Comparison of ENCODE assay signal across 9 cellular contexts in the genomic region with DNA sequence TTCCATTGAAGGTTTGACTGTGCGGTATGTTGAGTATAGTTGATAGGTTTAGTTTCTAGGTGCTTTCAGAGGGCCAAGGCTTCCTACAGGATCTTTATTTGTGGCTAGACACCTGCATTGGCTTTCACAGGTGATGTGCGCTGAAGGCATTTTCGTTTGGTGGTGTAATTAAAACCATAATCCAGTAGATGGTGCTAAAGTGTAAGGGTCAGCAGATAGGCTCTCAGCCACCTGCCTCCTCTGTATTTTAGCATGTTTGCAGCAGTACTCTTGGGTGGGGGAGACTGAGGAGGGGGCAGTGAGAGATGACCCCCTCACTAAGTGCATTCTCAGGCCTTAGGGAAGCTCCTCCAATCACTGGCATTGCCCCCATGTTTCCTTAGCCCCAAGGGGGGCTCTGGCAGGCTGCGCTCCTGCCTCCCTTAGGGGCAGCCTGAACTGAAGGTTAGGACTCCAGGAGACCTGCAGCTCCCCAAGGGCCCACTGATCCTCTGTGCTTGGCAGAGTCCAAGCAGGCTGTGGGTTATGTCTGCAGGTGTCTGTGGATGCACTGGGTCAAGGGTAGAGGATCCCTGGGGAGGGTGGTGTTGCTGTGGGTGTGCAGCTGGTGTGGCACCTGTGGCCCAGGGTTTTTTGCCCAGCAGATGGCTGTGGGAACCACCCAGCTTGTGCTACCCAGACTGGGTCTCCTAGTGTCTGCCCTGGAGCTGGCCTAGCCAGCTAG. TPM values are rescaled to one million over a fixed set of nuclear protein-coding genes. Genes with fewer than 3 reads are reported as not detected.
DNase-seq lines count a peak whose midpoint lies in the region; ATAC-seq, FAIRE-seq and TF ChIP-seq lines count a peak whose summit lies in the region.
"Had no signal": no experiment of that assay in that cellular context is flagged by ENCODE, and none has a peak within 500 bp of the region (broad histone marks: within the 10 kb centered on the region; RNA-seq: fewer than 3 reads in every experiment).

No MANE protein-coding gene starts in this region.

- H3K23me2 ChIP-seq in H1 (ENCODE audit: low read depth, low read length) = no peaks in the 10 kb centered on the region

- WGBS in H1 (ENCODE audit: extremely low coverage in 1 of 2, insufficient coverage in 1 of 2, insufficient read length in 1 of 2, insufficient replicate concordance in 2 of 2, low coverage in 1 of 2, low lambda C conversion rate in 2 of 2, missing lambda C conversion rate in 1 of 2), 2 experiments = 47% methylated on average over 4 of the region's 4 CpGs; no CpG with 5 or more reads in 1 of the 2 experiments

- no peak overlapping the region for H4K91ac ChIP-seq in H1 (replicated peaks; ENCODE audit: insufficient read length, low read length)

- no peaks in the 10 kb centered on the region for H3K36me3 ChIP-seq in H1 (ENCODE audit: control insufficient read depth in 2 of 4, insufficient read depth in 4 of 4, low read length in 3 of 4)
- no peaks in the 10 kb centered on the region for H3K36me3 ChIP-seq in CD8-positive, alpha-beta memory T cell (ENCODE audit: insufficient read depth, low read length)

- no peaks in the 10 kb centered on the region for H3K4me1 ChIP-seq in H1 (replicated peaks in 1 of 4; ENCODE audit: control insufficient read depth in 3 of 4, insufficient read depth in 4 of 4, low read length in 3 of 4)
- H3K4me1 ChIP-seq in CD8-positive, alpha-beta memory T cell (ENCODE audit: insufficient read depth, low read length) = no peaks in the 10 kb centered on the region

- POLR2A ChIA-PET in H1 (lab: Charles Lee; ENCODE audit: partially characterized antibody) = no interaction called here
- POLR2A ChIA-PET in CD8-positive, alpha-beta memory T cell (lab: Charles Lee) = no interaction called here

- no peaks in the 10 kb centered on the region for H3K79me1 ChIP-seq in H1 (ENCODE audit: low read depth, low read length)

- CTCF ChIA-PET in H1 (lab: Charles Lee; ENCODE audit: partially characterized antibody) = interaction anchor here (0.7 to 4.6 kb wide), 36 partner anchors 9 to 760 kb away, joined by 3 to 78 read pairs (median 4); partner anchors contain the start of gene CDK20
- CTCF ChIA-PET in CD8-positive, alpha-beta memory T cell (lab: Charles Lee) = no interaction called here

- H2BK20ac ChIP-seq in H1 (ENCODE audit: low read length) = no peak overlapping the region

- ATAC-seq in Right ventricle myocardium superior (ENCODE audit: poor library complexity) = peak; percentile 34
- no peak for ATAC-seq in GM19035 (IDR thresholded peaks at IDR 0.05; ENCODE audit: unreplicated experiment)

- no peaks in the 10 kb centered on the region for H4K20me1 ChIP-seq in H1 (replicated peaks in 1 of 2; ENCODE audit: control insufficient read depth in 1 of 2, insufficient read depth in 2 of 2, low read length in 2 of 2)

- no peaks in the 10 kb centered on the region for H3K9me3 ChIP-seq in H1 (ENCODE audit: insufficient read depth in 2 of 2, low read depth in 1 of 2, low read length in 1 of 2)
- H3K9me3 ChIP-seq in CD8-positive, alpha-beta memory T cell (ENCODE audit: low read length) = no peaks in the 10 kb centered on the region

- H4K5ac ChIP-seq in H1 (ENCODE audit: insufficient read length, low read depth, low read length) = no peak overlapping the region

- no peak overlapping the region for H3K4me2 ChIP-seq in H1 (ENCODE audit: insufficient read depth in 1 of 2, low read depth in 2 of 2, low read length in 2 of 2)

- no peak overlapping the region for H3K4me3 ChIP-seq in H1 (ENCODE audit: extremely low read depth in 1 of 4, insufficient read depth in 2 of 4, low read depth in 3 of 4, low read length in 4 of 4)
- no peak overlapping the region for H3K4me3 ChIP-seq in CD8-positive, alpha-beta memory T cell (ENCODE audit: low read length)

- H3K27ac Mint-ChIP-seq in progenitor cell of endocrine pancreas = no peak overlapping the region
- H3K27ac Mint-ChIP-seq in CD8-positive, alpha-beta memory T cell = no peak overlapping the region

- H3K23ac ChIP-seq in H1 (ENCODE audit: insufficient read length) = no peak overlapping the region

- no peak overlapping the region for H2BK15ac ChIP-seq in H1 (ENCODE audit: low read length)

- no peak overlapping the region for H3K56ac ChIP-seq in H1 (replicated peaks; ENCODE audit: insufficient read length, low read depth, low read length)

- no peaks in the 10 kb centered on the region for H3K27me3 Mint-ChIP-seq in progenitor cell of endocrine pancreas
- peaks cover 15 to 37% of the 10 kb centered on the region in 2 donors for H3K27me3 Mint-ChIP-seq in CD8-positive, alpha-beta memory T cell

- peak overlapping the region; percentile 46 for H3K4ac ChIP-seq in H1 (replicated peaks; ENCODE audit: insufficient read length, low read depth, low read length)

- no peak overlapping the region for H2BK5ac ChIP-seq in H1 (ENCODE audit: low read depth, low read length)

- no peak overlapping the region for H3K4me3 Mint-ChIP-seq in progenitor cell of endocrine pancreas (ENCODE audit: low read depth)
- H3K4me3 Mint-ChIP-seq in CD8-positive, alpha-beta memory T cell = no peak overlapping the region

- TF ChIP-seq EP300 in H1 (IDR thresholded peaks at IDR 0.05; ENCODE audit: borderline replicate concordance in 1 of 2, low read depth in 2 of 2, low read length in 2 of 2) = no peak

- H2AK5ac ChIP-seq in H1 (ENCODE audit: low read depth, low read length) = no peak overlapping the region

- TF ChIP-seq CTCF in H1 (IDR thresholded peaks at IDR 0.05; ENCODE audit: control extremely low read depth in 1 of 3, insufficient read depth in 1 of 3, low read depth in 1 of 3, low read length in 3 of 3) = peak in 2 of 3 experiments; percentile 73 to 75; a peak in 3 of 4 replicates
- peak; percentile 71 for TF ChIP-seq CTCF in progenitor cell of endocrine pancreas (IDR thresholded peaks at IDR 0.05; ENCODE audit: unreplicated experiment)

- H3K9me3 Mint-ChIP-seq in progenitor cell of endocrine pancreas (ENCODE audit: low read depth) = peaks cover 11% of the 10 kb centered on the region
- peaks cover 7 to 13% (median 9%) of the 10 kb centered on the region in 5 donors for H3K9me3 Mint-ChIP-seq in CD8-positive, alpha-beta memory T cell

- H3K36me3 Mint-ChIP-seq in progenitor cell of endocrine pancreas (ENCODE audit: insufficient read depth) = peaks cover 3% of the 10 kb centered on the region
- H3K36me3 Mint-ChIP-seq in CD8-positive, alpha-beta memory T cell = peaks cover 0 to 7% (median 0%) of the 10 kb centered on the region in 3 donors

- H3K27ac ChIP-seq in H1 (ENCODE audit: low read depth, low read length) = no peak overlapping the region
- H3K27ac ChIP-seq in CD8-positive, alpha-beta memory T cell (ENCODE audit: low read depth, low read length) = no peak overlapping the region
- H3K27ac ChIP-seq in caudate nucleus (ENCODE audit: low read depth, low read length) = no peak overlapping the region

- peak; percentile 95 to 97 for TF ChIP-seq RAD21 in H1 (IDR thresholded peaks at IDR 0.05 in 1 of 2, conservative IDR thresholded peaks at IDR 0.05 in 1 of 2; ENCODE audit: low read depth in 2 of 2, low read length in 2 of 2)

- intact Hi-C loops in Right ventricle myocardium superior (cut with DNase I) = no loop called here
- intact Hi-C loops in cardiac septum (cut with DNase I) = no loop called here

- peak overlapping the region; percentile 70; the same call in 1 of the 2 replicates for H2BK12ac ChIP-seq in H1 (ENCODE audit: low read depth, low read length)

- no peaks in the 10 kb centered on the region; a peak in 1 of 7 replicates for H3K27me3 ChIP-seq in H1 (replicated peaks in 1 of 4; ENCODE audit: control insufficient read depth in 3 of 4, extremely low read depth in 1 of 4, insufficient read depth in 3 of 4, low read length in 3 of 4)
- no peaks in the 10 kb centered on the region for H3K27me3 ChIP-seq in CD8-positive, alpha-beta memory T cell (ENCODE audit: insufficient read depth, low read length, poor library complexity, severe bottlenecking)

- H4K8ac ChIP-seq in H1 (ENCODE audit: extremely low read depth, insufficient read depth, low read length) = peak overlapping the region; percentile 1; the same call in 1 of the 2 replicates

- H3K14ac ChIP-seq in H1 (ENCODE audit: insufficient read length) = no peak overlapping the region

- no peak for TF ChIP-seq POLR2A in H1 (IDR thresholded peaks at IDR 0.05; ENCODE audit: control extremely low read depth in 1 of 2, low read depth in 2 of 2, low read length in 2 of 2)

- no peaks in the 10 kb centered on the region for H3K4me1 Mint-ChIP-seq in progenitor cell of endocrine pancreas (ENCODE audit: low read depth)
- peaks cover 2 to 8% (median 2%) of the 10 kb centered on the region in 3 donors for H3K4me1 Mint-ChIP-seq in CD8-positive, alpha-beta memory T cell

- FAIRE-seq in H1 (lab: Jason Lieb, UNC) = peak; percentile 97
- FAIRE-seq: GM18507 had no signal

- H3K79me2 ChIP-seq in H1 (ENCODE audit: control insufficient read depth in 1 of 2, insufficient read depth in 2 of 2, low read length in 2 of 2) = no peaks in the 10 kb centered on the region

- no peak overlapping the region for H2BK120ac ChIP-seq in H1 (replicated peaks; ENCODE audit: low read depth, low read length)

- H3K18ac ChIP-seq in H1 (ENCODE audit: extremely low read depth, low read length) = no peak overlapping the region

- H2AFZ ChIP-seq in H1 (ENCODE audit: low read length) = no peak overlapping the region

- no peak for DNase-seq in Right ventricle myocardium superior
- no peak for DNase-seq in cardiac septum (ENCODE audit: low spot score)
- DNase-seq in NCI-H69 (lab: John Stamatoyannopoulos, UW) = peak; percentile 36
- peak in 1 of 2 experiments; percentile 57 for DNase-seq in H1 (ENCODE audit: low read depth in 1 of 2, low spot score in 2 of 2)
- no peak for DNase-seq in progenitor cell of endocrine pancreas (ENCODE audit: low spot score, unreplicated experiment)
- DNase-seq in CD8-positive, alpha-beta memory T cell = no peak
- no peak for DNase-seq in caudate nucleus (lab: John Stamatoyannopoulos, UW)

- no peak overlapping the region for H3K9ac ChIP-seq in H1 (replicated peaks in 1 of 4; ENCODE audit: extremely low read depth in 1 of 4, low read depth in 3 of 4, low read length in 3 of 4)

RNA-seq across cellular contexts. Expression of gene CDK20, which starts 23.4 kb away (rescaled TPM):
- total RNA-seq in Right ventricle myocardium superior (3.6 TPM), cardiac septum (1.8 TPM), progenitor cell of endocrine pancreas (23.9 and 25.2 TPM in 2 replicates)
- 3.9 and 4.1 TPM in 2 replicates for total RNA-seq in H1 (2021; fragmentation: NEBNext Ultra II Directional; extraction: Animal tissue kit (Norgen Biotek cat#: 25700))
- polyA plus RNA-seq in H1 (2011; rRNA removed) = 7.8 and 8.5 TPM in 2 replicates
- polyA plus RNA-seq in H1 (2011; cell fraction: cytosol; rRNA removed) = 10.2 TPM
- polyA plus RNA-seq in H1 (2011; cell fraction: nucleus; rRNA removed) = 15.5 TPM
- 5.3 to 6.4 TPM (median 5.5 TPM) in 4 replicates for polyA plus RNA-seq in H1 (2012, experiment 1 of 2)
- 4.4 TPM for polyA plus RNA-seq in H1 (2012, experiment 2 of 2)
- polyA plus RNA-seq in H1 (2013, experiment 1 of 2) = 2.5 TPM
- 2.1 TPM for polyA plus RNA-seq in H1 (2013, experiment 2 of 2)
- polyA minus RNA-seq in H1 (2011; rRNA and poly(A)+ RNA removed) = 5.5 and 6.0 TPM in 2 replicates
- polyA minus RNA-seq in H1 (2011; cell fraction: cytosol; rRNA and poly(A)+ RNA removed) = 4.8 TPM
- 3.2 TPM for polyA minus RNA-seq in H1 (2011; cell fraction: nucleus; rRNA and poly(A)+ RNA removed)
- 1 to 10 TPM; 3.4 TPM for total RNA-seq in CD8-positive, alpha-beta memory T cell
- polyA plus RNA-seq in CD8-positive, alpha-beta memory T cell = 3.3 TPM

RNA-seq across cellular contexts. Expression of gene SPATA31C1, which starts 33.2 kb away (rescaled TPM):
- not detected for total RNA-seq in Right ventricle myocardium superior
- not detected for total RNA-seq in cardiac septum
- total RNA-seq in H1 (2021; fragmentation: NEBNext Ultra II Directional; extraction: Animal tissue kit (Norgen Biotek cat#: 25700)) = 0.11 TPM in 1 of 2 replicates, not detected in the other
- polyA plus RNA-seq in H1 (2011; rRNA removed) = 0.15 and 0.19 TPM in 2 replicates
- polyA plus RNA-seq in H1 (2011; cell fraction: cytosol; rRNA removed) = 0.16 TPM
- 0.24 TPM for polyA plus RNA-seq in H1 (2011; cell fraction: nucleus; rRNA removed)
- polyA plus RNA-seq in H1 (2012, experiment 1 of 2) = 0.17 to 0.35 TPM (median 0.26 TPM) in 4 replicates
- polyA plus RNA-seq in H1 (2012, experiment 2 of 2) = 0.16 TPM
- 0.10 TPM for polyA plus RNA-seq in H1 (2013, experiment 1 of 2)
- polyA plus RNA-seq in H1 (2013, experiment 2 of 2) = 0.13 TPM
- polyA minus RNA-seq in H1 (2011; rRNA and poly(A)+ RNA removed) = 0.17 and 0.28 TPM in 2 replicates
- polyA minus RNA-seq in H1 (2011; cell fraction: cytosol; rRNA and poly(A)+ RNA removed) = 0.29 TPM
- polyA minus RNA-seq in H1 (2011; cell fraction: nucleus; rRNA and poly(A)+ RNA removed) = 0.40 TPM
- total RNA-seq in progenitor cell of endocrine pancreas = not detected in 2 replicates
- total RNA-seq in CD8-positive, alpha-beta memory T cell = not detected
- polyA plus RNA-seq in CD8-positive, alpha-beta memory T cell = not detected
